1 cellular context compared by ENCODE assay signal in the genomic region with DNA sequence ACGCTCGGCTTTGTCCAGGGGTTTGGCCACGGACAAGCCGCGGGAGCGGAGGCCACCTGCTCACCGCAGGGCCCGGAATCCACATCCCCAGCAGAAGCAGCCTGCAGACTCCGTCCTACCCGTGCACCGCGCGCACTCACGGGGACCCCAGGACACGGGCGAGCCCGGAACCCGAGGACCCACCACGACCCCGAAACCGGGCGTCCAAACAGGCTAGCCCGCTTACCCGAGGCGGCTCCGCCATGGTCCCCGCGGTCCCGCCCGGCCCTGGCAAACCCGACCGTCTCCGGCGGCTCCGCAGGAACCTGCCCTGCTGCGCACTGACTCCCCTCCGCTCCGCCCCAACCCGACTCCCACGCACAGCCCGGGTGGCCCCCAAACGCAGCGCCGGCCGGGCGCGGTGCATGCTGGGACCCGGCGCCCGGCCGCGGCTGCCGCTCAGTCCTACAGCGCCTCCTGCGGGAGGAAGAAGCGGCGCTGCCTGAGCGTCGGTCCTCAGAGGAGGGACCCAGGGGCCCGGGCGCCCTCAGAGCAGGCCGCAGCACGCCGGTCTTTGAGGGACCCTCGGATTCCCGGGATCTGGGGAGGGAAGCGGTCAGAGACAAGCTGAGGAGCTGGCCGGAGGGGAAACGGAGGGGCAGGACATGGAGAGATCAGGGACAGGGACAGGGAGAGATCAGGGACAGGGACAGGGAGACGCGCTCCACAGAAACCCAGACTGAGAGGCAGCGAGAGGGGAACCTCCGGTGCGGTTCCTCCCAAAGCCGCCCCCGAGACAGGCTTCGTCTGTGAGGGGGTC.
TF ChIP-seq lines count a peak whose summit lies in the region.

A gene with protein sequence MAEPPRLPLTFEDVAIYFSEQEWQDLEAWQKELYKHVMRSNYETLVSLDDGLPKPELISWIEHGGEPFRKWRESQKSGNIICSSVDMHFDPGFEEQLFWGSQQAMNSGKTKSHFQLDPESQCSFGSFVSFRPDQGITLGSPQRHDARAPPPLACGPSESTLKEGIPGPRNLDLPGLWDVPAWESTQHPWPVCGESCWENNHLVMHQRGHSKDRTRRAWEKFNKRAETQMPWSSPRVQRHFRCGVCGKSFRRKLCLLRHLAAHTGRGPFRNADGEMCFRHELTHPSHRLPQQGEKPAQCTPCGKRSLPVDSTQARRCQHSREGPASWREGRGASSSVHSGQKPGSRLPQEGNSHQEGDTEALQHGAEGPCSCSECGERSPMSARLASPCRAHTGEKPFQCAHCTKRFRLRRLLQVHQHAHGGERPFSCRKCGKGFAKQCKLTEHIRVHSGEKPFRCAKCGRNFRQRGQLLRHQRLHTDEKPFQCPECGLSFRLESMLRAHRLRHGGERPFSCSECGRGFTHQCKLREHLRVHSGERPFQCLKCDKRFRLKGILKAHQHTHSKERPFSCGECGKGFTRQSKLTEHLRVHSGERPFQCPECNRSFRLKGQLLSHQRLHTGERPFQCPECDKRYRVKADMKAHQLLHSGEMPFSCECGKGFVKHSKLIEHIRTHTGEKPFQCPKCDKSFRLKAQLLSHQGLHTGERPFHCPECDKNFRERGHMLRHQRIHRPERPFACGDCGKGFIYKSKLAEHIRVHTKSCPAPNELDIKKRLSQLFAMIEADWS (minus strand): TSS at position 322 of the 799 bp plus-strand sequence. CDS start 78 bp downstream, at position 244.

TF ChIP-seq in HepG2, 621 proteins besides CTCF, POLR2A, EP300 and RAD21 (continued from another document and continues in another):
- peak; percentile 41; the same call in 1 of the 2 replicates for TF ChIP-seq ONECUT2 (CRISPR knock-in tag; IDR thresholded peaks at IDR 0.05)
- peak; percentile 11; the same call in 1 of the 2 replicates for TF ChIP-seq ELF1 (CRISPR knock-in tag; IDR thresholded peaks at IDR 0.05)
- TF ChIP-seq GLI4 (CRISPR knock-in tag; IDR thresholded peaks at IDR 0.05; ENCODE audit: borderline replicate concordance), result peak; percentile 45; the same call in 1 of the 2 replicates
- TF ChIP-seq KLF11 (CRISPR knock-in tag; IDR thresholded peaks at IDR 0.05), result no peak; the same call in 1 of the 2 replicates
- 0 out of 2 replicates have a peak, but pooled peaks have one; percentile 59 for TF ChIP-seq ZNF160 (CRISPR knock-in tag; IDR thresholded peaks at IDR 0.05)
- TF ChIP-seq CEBPB (IDR thresholded peaks at IDR 0.05; ENCODE audit: borderline replicate concordance, low read depth, low read length), result no peak
- TF ChIP-seq MIXL1 (CRISPR knock-in tag; IDR thresholded peaks at IDR 0.05), result peak; percentile 23; the same call in 1 of the 2 replicates
- peak; percentile 74; the same call in 1 of the 2 replicates for TF ChIP-seq ZBTB10 (CRISPR knock-in tag; IDR thresholded peaks at IDR 0.05; ENCODE audit: borderline replicate concordance)
- TF ChIP-seq, protein P1, sequence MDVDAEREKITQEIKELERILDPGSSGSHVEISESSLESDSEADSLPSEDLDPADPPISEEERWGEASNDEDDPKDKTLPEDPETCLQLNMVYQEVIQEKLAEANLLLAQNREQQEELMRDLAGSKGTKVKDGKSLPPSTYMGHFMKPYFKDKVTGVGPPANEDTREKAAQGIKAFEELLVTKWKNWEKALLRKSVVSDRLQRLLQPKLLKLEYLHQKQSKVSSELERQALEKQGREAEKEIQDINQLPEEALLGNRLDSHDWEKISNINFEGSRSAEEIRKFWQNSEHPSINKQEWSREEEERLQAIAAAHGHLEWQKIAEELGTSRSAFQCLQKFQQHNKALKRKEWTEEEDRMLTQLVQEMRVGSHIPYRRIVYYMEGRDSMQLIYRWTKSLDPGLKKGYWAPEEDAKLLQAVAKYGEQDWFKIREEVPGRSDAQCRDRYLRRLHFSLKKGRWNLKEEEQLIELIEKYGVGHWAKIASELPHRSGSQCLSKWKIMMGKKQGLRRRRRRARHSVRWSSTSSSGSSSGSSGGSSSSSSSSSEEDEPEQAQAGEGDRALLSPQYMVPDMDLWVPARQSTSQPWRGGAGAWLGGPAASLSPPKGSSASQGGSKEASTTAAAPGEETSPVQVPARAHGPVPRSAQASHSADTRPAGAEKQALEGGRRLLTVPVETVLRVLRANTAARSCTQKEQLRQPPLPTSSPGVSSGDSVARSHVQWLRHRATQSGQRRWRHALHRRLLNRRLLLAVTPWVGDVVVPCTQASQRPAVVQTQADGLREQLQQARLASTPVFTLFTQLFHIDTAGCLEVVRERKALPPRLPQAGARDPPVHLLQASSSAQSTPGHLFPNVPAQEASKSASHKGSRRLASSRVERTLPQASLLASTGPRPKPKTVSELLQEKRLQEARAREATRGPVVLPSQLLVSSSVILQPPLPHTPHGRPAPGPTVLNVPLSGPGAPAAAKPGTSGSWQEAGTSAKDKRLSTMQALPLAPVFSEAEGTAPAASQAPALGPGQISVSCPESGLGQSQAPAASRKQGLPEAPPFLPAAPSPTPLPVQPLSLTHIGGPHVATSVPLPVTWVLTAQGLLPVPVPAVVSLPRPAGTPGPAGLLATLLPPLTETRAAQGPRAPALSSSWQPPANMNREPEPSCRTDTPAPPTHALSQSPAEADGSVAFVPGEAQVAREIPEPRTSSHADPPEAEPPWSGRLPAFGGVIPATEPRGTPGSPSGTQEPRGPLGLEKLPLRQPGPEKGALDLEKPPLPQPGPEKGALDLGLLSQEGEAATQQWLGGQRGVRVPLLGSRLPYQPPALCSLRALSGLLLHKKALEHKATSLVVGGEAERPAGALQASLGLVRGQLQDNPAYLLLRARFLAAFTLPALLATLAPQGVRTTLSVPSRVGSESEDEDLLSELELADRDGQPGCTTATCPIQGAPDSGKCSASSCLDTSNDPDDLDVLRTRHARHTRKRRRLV (CRISPR knock-in tag; IDR thresholded peaks at IDR 0.05), result peak; percentile 71
- TF ChIP-seq, protein P2, sequence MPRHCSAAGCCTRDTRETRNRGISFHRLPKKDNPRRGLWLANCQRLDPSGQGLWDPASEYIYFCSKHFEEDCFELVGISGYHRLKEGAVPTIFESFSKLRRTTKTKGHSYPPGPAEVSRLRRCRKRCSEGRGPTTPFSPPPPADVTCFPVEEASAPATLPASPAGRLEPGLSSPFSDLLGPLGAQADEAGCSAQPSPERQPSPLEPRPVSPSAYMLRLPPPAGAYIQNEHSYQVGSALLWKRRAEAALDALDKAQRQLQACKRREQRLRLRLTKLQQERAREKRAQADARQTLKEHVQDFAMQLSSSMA (CRISPR knock-in tag; IDR thresholded peaks at IDR 0.05), result peak; percentile 78; the same call in 1 of the 2 replicates
- TF ChIP-seq HCFC1 (IDR thresholded peaks at IDR 0.05; ENCODE audit: low read depth, low read length), result no peak
- TF ChIP-seq SRSF1 (optimal IDR thresholded peaks at IDR 0.05; ENCODE audit: low read depth, low read length), result peak; percentile 16
- TF ChIP-seq PHF21A (CRISPR knock-in tag; IDR thresholded peaks at IDR 0.05), result peak; percentile 85
- peak; percentile 92 for TF ChIP-seq ZNF772 (CRISPR knock-in tag; IDR thresholded peaks at IDR 0.05)
- TF ChIP-seq TBP (CRISPR knock-in tag; IDR thresholded peaks at IDR 0.05), result 0 out of 2 replicates have a peak, but pooled peaks have one; percentile 17
- peak; percentile 76 for TF ChIP-seq ARNT2 (CRISPR knock-in tag; IDR thresholded peaks at IDR 0.05; ENCODE audit: low read depth)
- no peak for TF ChIP-seq ZNF607 (CRISPR knock-in tag; IDR thresholded peaks at IDR 0.05; ENCODE audit: borderline replicate concordance)
- 0 out of 2 replicates have a peak, but pooled peaks have one; percentile 67 for TF ChIP-seq ZSCAN20 (CRISPR knock-in tag; IDR thresholded peaks at IDR 0.05; ENCODE audit: borderline replicate concordance)
- TF ChIP-seq ZNF260 (CRISPR knock-in tag; IDR thresholded peaks at IDR 0.05; ENCODE audit: borderline replicate concordance, low read depth), result no peak
- TF ChIP-seq KLF6 (CRISPR knock-in tag; IDR thresholded peaks at IDR 0.05), result peak; percentile 81
- TF ChIP-seq FUBP1 (CRISPR knock-in tag; IDR thresholded peaks at IDR 0.05; ENCODE audit: borderline replicate concordance), result no peak
- no peak for TF ChIP-seq ZNF577 (CRISPR knock-in tag; IDR thresholded peaks at IDR 0.05; ENCODE audit: borderline replicate concordance, low read depth)
- TF ChIP-seq WIZ (CRISPR knock-in tag; IDR thresholded peaks at IDR 0.05), result peak; percentile 90; the same call in 1 of the 2 replicates
- TF ChIP-seq NCOR1 (IDR thresholded peaks at IDR 0.05; ENCODE audit: borderline replicate concordance, low read length), result no peak
- peak; percentile 57; the same call in 1 of the 2 replicates for TF ChIP-seq ZNF414 (CRISPR knock-in tag; IDR thresholded peaks at IDR 0.05)
- TF ChIP-seq ZSCAN31 (CRISPR knock-in tag; IDR thresholded peaks at IDR 0.05; ENCODE audit: low read depth), result peak; percentile 77
- TF ChIP-seq KDM5B (CRISPR knock-in tag; IDR thresholded peaks at IDR 0.05; ENCODE audit: borderline replicate concordance), result peak; percentile 92
- 0 out of 2 replicates have a peak, but pooled peaks have one; percentile 5 for TF ChIP-seq ZNF619 (CRISPR knock-in tag; IDR thresholded peaks at IDR 0.05)
- TF ChIP-seq ZNF883 (CRISPR knock-in tag; IDR thresholded peaks at IDR 0.05; ENCODE audit: not compliant biosample characterization), result peak; percentile 77
- TF ChIP-seq ZNF672 (CRISPR knock-in tag; IDR thresholded peaks at IDR 0.05), result no peak
- TF ChIP-seq HMG20B (CRISPR knock-in tag; conservative IDR thresholded peaks at IDR 0.05), result no peak
- no peak for TF ChIP-seq RBM22 (optimal IDR thresholded peaks at IDR 0.05; ENCODE audit: low read length)
- no peak for TF ChIP-seq NFYC (CRISPR knock-in tag; IDR thresholded peaks at IDR 0.05)
- peak; percentile 33; the same call in 1 of the 2 replicates for TF ChIP-seq HNF1B (CRISPR knock-in tag; IDR thresholded peaks at IDR 0.05)
- peak; percentile 82 for TF ChIP-seq ZNF501 (CRISPR knock-in tag; IDR thresholded peaks at IDR 0.05)
- peak; percentile 54; the same call in 1 of the 2 replicates for TF ChIP-seq NFE2L1 (CRISPR knock-in tag; IDR thresholded peaks at IDR 0.05; ENCODE audit: borderline replicate concordance)
- no peak for TF ChIP-seq ZNF550 (CRISPR knock-in tag; IDR thresholded peaks at IDR 0.05; ENCODE audit: borderline replicate concordance)
- TF ChIP-seq ZNF235 (CRISPR knock-in tag; IDR thresholded peaks at IDR 0.05; ENCODE audit: borderline replicate concordance), result peak; percentile 75; the same call in 1 of the 2 replicates
- TF ChIP-seq ZNF326 (CRISPR knock-in tag; IDR thresholded peaks at IDR 0.05; ENCODE audit: borderline replicate concordance), result no peak
- TF ChIP-seq IRX3 (CRISPR knock-in tag; IDR thresholded peaks at IDR 0.05; ENCODE audit: borderline replicate concordance, low read depth), result no peak; the same call in 1 of the 2 replicates
- 0 out of 2 replicates have a peak, but pooled peaks have one; percentile 20 for TF ChIP-seq RARG (CRISPR knock-in tag; IDR thresholded peaks at IDR 0.05; ENCODE audit: low read depth)
